10 cellular contexts compared by ENCODE assay signal in the genomic region with DNA sequence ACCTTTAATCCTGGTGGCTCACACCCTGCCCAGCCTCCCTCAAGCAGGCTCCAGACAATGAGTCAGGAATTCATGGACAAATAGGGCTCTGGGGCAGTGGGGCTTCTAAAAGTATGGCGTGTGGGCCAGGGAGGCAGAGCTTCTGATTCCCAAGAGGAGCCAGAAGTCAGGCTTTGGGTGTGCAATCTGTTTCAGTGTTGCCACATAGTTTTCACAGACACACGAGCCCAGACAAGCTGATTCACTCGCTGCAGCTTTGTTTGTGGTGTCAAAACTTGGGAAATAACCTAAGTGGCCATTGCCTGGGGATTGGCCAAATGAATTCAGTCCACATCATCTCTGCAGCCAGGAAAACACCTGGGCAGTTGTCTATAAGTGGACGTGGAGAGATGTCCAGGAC. TPM values are rescaled to one million over a fixed set of nuclear protein-coding genes. Genes with fewer than 3 reads are reported as not detected.
DNase-seq lines count a peak whose midpoint lies in the region; ATAC-seq and TF ChIP-seq lines count a peak whose summit lies in the region.
"Had no signal": no experiment of that assay in that cellular context is flagged by ENCODE, and none has a peak within 500 bp of the region (broad histone marks: within the 10 kb centered on the region; RNA-seq: fewer than 3 reads in every experiment).

No MANE protein-coding gene starts in this region.

- peaks cover 24% of the 10 kb centered on the region for H3K36me3 Mint-ChIP-seq in CD4-positive, CD25-positive, alpha-beta regulatory T cell
- peaks cover 33% of the 10 kb centered on the region for H3K36me3 Mint-ChIP-seq in osteocyte (ENCODE audit: unreplicated experiment)

- peaks cover 33% of the 10 kb centered on the region for H3K36me3 ChIP-seq in CD4-positive, CD25-positive, alpha-beta regulatory T cell (ENCODE audit: control insufficient read depth, insufficient read depth, low read length)
- peaks cover 80% of the 10 kb centered on the region for H3K36me3 ChIP-seq in NT2/D1 (ENCODE audit: insufficient read depth, insufficient read length, low read length)

- H3K9me3 Mint-ChIP-seq in CD4-positive, CD25-positive, alpha-beta regulatory T cell = no peaks in the 10 kb centered on the region
- no peaks in the 10 kb centered on the region for H3K9me3 Mint-ChIP-seq in osteocyte (ENCODE audit: unreplicated experiment)
- H3K9me3 Mint-ChIP-seq: brain had no signal

- peaks cover 6 to 59% (median 33%) of the 10 kb centered on the region in 4 donors for H3K4me1 Mint-ChIP-seq in CD4-positive, CD25-positive, alpha-beta regulatory T cell
- peaks cover 66% of the 10 kb centered on the region for H3K4me1 Mint-ChIP-seq in osteocyte (ENCODE audit: unreplicated experiment)

- no peak for TF ChIP-seq CTCF in osteocyte (IDR thresholded peaks at IDR 0.05)
- no peak for TF ChIP-seq CTCF in GM10266 (IDR thresholded peaks at IDR 0.05; ENCODE audit: control insufficient read depth, insufficient read depth, low read depth, missing control alignments)

- DNase-seq in CD4-positive, CD25-positive, alpha-beta regulatory T cell = no peak
- DNase-seq in NT2/D1 (ENCODE audit: low read depth, low spot score) (no peak), osteocyte (ENCODE audit: extremely low spot score, unreplicated experiment) (no peak), GM10266 (ENCODE audit: extremely low spot score) (no peak), NCI-H1436 treated with DMSO at 0.1 percent for 48 hours (lab: John Stamatoyannopoulos, UW) (no peak), T-helper 2 cell (no peak)
- DNase-seq: retina had no signal

- H3K4me3 Mint-ChIP-seq in CD4-positive, CD25-positive, alpha-beta regulatory T cell = no peak overlapping the region
- H3K4me3 Mint-ChIP-seq in osteocyte (ENCODE audit: unreplicated experiment) = no peak overlapping the region
- H3K4me3 Mint-ChIP-seq: brain had no signal

- no peaks in the 10 kb centered on the region for H3K9me3 ChIP-seq in CD4-positive, CD25-positive, alpha-beta regulatory T cell (ENCODE audit: control insufficient read depth in 2 of 2, low read length in 2 of 2)
- H3K9me3 ChIP-seq in NT2/D1 (ENCODE audit: insufficient read depth, low read length) = no peaks in the 10 kb centered on the region

- H3K27me3 ChIP-seq in CD4-positive, CD25-positive, alpha-beta regulatory T cell (ENCODE audit: control insufficient read depth, insufficient read depth, low read length) = no peaks in the 10 kb centered on the region
- no peaks in the 10 kb centered on the region for H3K27me3 ChIP-seq in NT2/D1 (ENCODE audit: insufficient read depth, insufficient read length)

- H3K4me3 ChIP-seq in CD4-positive, CD25-positive, alpha-beta regulatory T cell (ENCODE audit: low read depth, low read length) = no peak overlapping the region
- no peak overlapping the region for H3K4me3 ChIP-seq in NT2/D1 (ENCODE audit: insufficient read length, low read depth)

- peak overlapping the region in 2 of 3 donors; percentile 48 to 91 for H3K27ac Mint-ChIP-seq in CD4-positive, CD25-positive, alpha-beta regulatory T cell
- H3K27ac Mint-ChIP-seq in osteocyte (ENCODE audit: unreplicated experiment) = peak overlapping the region; percentile 91
- H3K27ac Mint-ChIP-seq: brain had no signal

- no peaks in the 10 kb centered on the region for H3K27me3 Mint-ChIP-seq in CD4-positive, CD25-positive, alpha-beta regulatory T cell
- H3K27me3 Mint-ChIP-seq in osteocyte (ENCODE audit: unreplicated experiment) = no peaks in the 10 kb centered on the region
- H3K27me3 Mint-ChIP-seq: brain had no signal

- no peak for ATAC-seq in CD4-positive, CD25-positive, alpha-beta regulatory T cell (ENCODE audit: low read depth in 2 of 2)
- peak; percentile 67 for ATAC-seq in esophagus mucosa
- no peak for ATAC-seq in GM21717 (IDR thresholded peaks at IDR 0.05; ENCODE audit: unreplicated experiment)

- no peak overlapping the region for H3K27ac ChIP-seq in CD4-positive, CD25-positive, alpha-beta regulatory T cell (ENCODE audit: insufficient read depth, low read length, poor library complexity, severe bottlenecking)

- H3K4me1 ChIP-seq in CD4-positive, CD25-positive, alpha-beta regulatory T cell (ENCODE audit: control insufficient read depth, insufficient read depth, low read length, poor library complexity, severe bottlenecking) = peaks cover 32% of the 10 kb centered on the region
- peaks cover 18% of the 10 kb centered on the region for H3K4me1 ChIP-seq in NT2/D1 (ENCODE audit: insufficient read depth, insufficient read length)

- H3K9ac ChIP-seq in NT2/D1 (ENCODE audit: insufficient read length, low read depth) = peak overlapping the region; percentile 23

RNA-seq across cellular contexts. Expression of gene PEDS1, which starts 9.2 kb away (rescaled TPM):
- 26.4 TPM for total RNA-seq in CD4-positive, CD25-positive, alpha-beta regulatory T cell
- 10 to 100 TPM; 16.8 to 18.3 (median 17.8) TPM for polyA plus RNA-seq in CD4-positive, CD25-positive, alpha-beta regulatory T cell
- 27.0 TPM for total RNA-seq in esophagus mucosa
- 61.2 and 63.7 TPM in 2 replicates for total RNA-seq in osteocyte

RNA-seq across cellular contexts. Expression of gene UBE2V1, which starts 31.4 kb away (rescaled TPM):
- 124 TPM for total RNA-seq in CD4-positive, CD25-positive, alpha-beta regulatory T cell
- 100 to 1,000 TPM; 115 to 130 (median 127) TPM for polyA plus RNA-seq in CD4-positive, CD25-positive, alpha-beta regulatory T cell
- total RNA-seq in esophagus mucosa = 75.6 TPM
- 102 and 106 TPM in 2 replicates for total RNA-seq in osteocyte

RNA-seq across cellular contexts. Expression of gene CEBPB, which starts 46.3 kb away (rescaled TPM):
- 17.3 TPM for total RNA-seq in CD4-positive, CD25-positive, alpha-beta regulatory T cell
- polyA plus RNA-seq in CD4-positive, CD25-positive, alpha-beta regulatory T cell = 10 to 100 TPM; 12.3 to 12.9 (median 12.6) TPM
- total RNA-seq in esophagus mucosa (59.8 TPM), osteocyte (59.1 and 60.7 TPM in 2 replicates)
